8 cellular contexts compared by ENCODE assay signal in genomic region chrX:52261125-52261462, GRCh38.
DNase-seq lines count a peak whose midpoint lies in the region; ATAC-seq and TF ChIP-seq lines count a peak whose summit lies in the region.

No MANE protein-coding gene starts in this region.

- peak overlapping the region; percentile 58 for H3K9ac ChIP-seq in SK-N-MC (ENCODE audit: insufficient read length)

- TF ChIP-seq CTCF in gastroesophageal sphincter (IDR thresholded peaks at IDR 0.05): no peak

- no peak for DNase-seq in T-helper 2 cell treated with Interferon-gamma antibody and Interleukin-4, amounts not matched to agents 5 μg/mL and 100 μg/mL, for 36 hours (ENCODE audit: low spot score)
- DNase-seq in T-helper 2 cell (no peak), SK-N-MC (ENCODE audit: low read depth, low spot score) (no peak), putamen (ENCODE audit: low spot score) (no peak), DMS 273 treated with DMSO at 0.1 percent for 48 hours (lab: John Stamatoyannopoulos, UW) (no peak)
- no peak for DNase-seq in stimulated activated effector memory CD8-positive, alpha-beta T cell treated with anti-CD3 and anti-CD28 coated beads, Interleukin-12 subunit alpha, Interleukin-12 subunit beta, amount 100 ng/mL, for 72 hours (ENCODE audit: low spot score in 2 of 2)

- WGBS in gastroesophageal sphincter (ENCODE audit: low coverage in 1 of 2), 2 donors: 0 to 10% methylated on average over 2 of the region's 2 CpGs

- H3K36me3 ChIP-seq in SK-N-MC (ENCODE audit: insufficient read depth, low read length) (no peaks in the 10 kb centered on the region), gastroesophageal sphincter (no peaks in the 10 kb centered on the region)

- no peaks in the 10 kb centered on the region for H3K36me3 Mint-ChIP-seq in T-helper 2 cell treated with Interferon-gamma antibody and Interleukin-4, amounts not matched to agents 5 μg/mL and 100 μg/mL, for 36 hours (ENCODE audit: low read depth)
- H3K36me3 Mint-ChIP-seq in stimulated activated effector memory CD8-positive, alpha-beta T cell treated with anti-CD3 and anti-CD28 coated beads, Interleukin-12 subunit alpha, Interleukin-12 subunit beta, amount 100 ng/mL, for 72 hours: peaks cover 7% of the 10 kb centered on the region

- H3K4me3 ChIP-seq in SK-N-MC (peak overlapping the region; percentile 81), gastroesophageal sphincter (peak overlapping the region in 1 of 2 donors; percentile 53)

- peaks cover 12% of the 10 kb centered on the region for H3K4me1 Mint-ChIP-seq in T-helper 2 cell treated with Interferon-gamma antibody and Interleukin-4, amounts not matched to agents 5 μg/mL and 100 μg/mL, for 36 hours (ENCODE audit: low read depth)
- peaks cover 9% of the 10 kb centered on the region for H3K4me1 Mint-ChIP-seq in stimulated activated effector memory CD8-positive, alpha-beta T cell treated with anti-CD3 and anti-CD28 coated beads, Interleukin-12 subunit alpha, Interleukin-12 subunit beta, amount 100 ng/mL, for 72 hours

- TF ChIP-seq POLR2A in gastroesophageal sphincter (IDR thresholded peaks at IDR 0.05): no peak

- H3K27me3 Mint-ChIP-seq in T-helper 2 cell treated with Interferon-gamma antibody and Interleukin-4, amounts not matched to agents 5 μg/mL and 100 μg/mL, for 36 hours (ENCODE audit: low read depth): peaks cover 7% of the 10 kb centered on the region

- H3K27me3 ChIP-seq in gastroesophageal sphincter: no peaks in the 10 kb centered on the region

- H3K27ac Mint-ChIP-seq in T-helper 2 cell treated with Interferon-gamma antibody and Interleukin-4, amounts not matched to agents 5 μg/mL and 100 μg/mL, for 36 hours: peak overlapping the region; percentile 93
- H3K27ac Mint-ChIP-seq in stimulated activated effector memory CD8-positive, alpha-beta T cell treated with anti-CD3 and anti-CD28 coated beads, Interleukin-12 subunit alpha, Interleukin-12 subunit beta, amount 100 ng/mL, for 72 hours: peak overlapping the region; percentile 97

- peak overlapping the region; percentile 90 for H3K4me3 Mint-ChIP-seq in T-helper 2 cell treated with Interferon-gamma antibody and Interleukin-4, amounts not matched to agents 5 μg/mL and 100 μg/mL, for 36 hours
- H3K4me3 Mint-ChIP-seq in stimulated activated effector memory CD8-positive, alpha-beta T cell treated with anti-CD3 and anti-CD28 coated beads, Interleukin-12 subunit alpha, Interleukin-12 subunit beta, amount 100 ng/mL, for 72 hours: peak overlapping the region; percentile 81

- H3K9me3 ChIP-seq in SK-N-MC (ENCODE audit: low read depth, low read length) (no peaks in the 10 kb centered on the region), gastroesophageal sphincter (no peaks in the 10 kb centered on the region)

- H3K9me3 Mint-ChIP-seq in T-helper 2 cell treated with Interferon-gamma antibody and Interleukin-4, amounts not matched to agents 5 μg/mL and 100 μg/mL, for 36 hours: no peaks in the 10 kb centered on the region
- H3K9me3 Mint-ChIP-seq in stimulated activated effector memory CD8-positive, alpha-beta T cell treated with anti-CD3 and anti-CD28 coated beads, Interleukin-12 subunit alpha, Interleukin-12 subunit beta, amount 100 ng/mL, for 72 hours: no peaks in the 10 kb centered on the region

- H3K27ac ChIP-seq in SK-N-MC: peak overlapping the region; percentile 94
- peak overlapping the region in 3 of 4 donors; percentile 84 to 92 (median 86) for H3K27ac ChIP-seq in gastroesophageal sphincter

- TF ChIP-seq EP300 in gastroesophageal sphincter (IDR thresholded peaks at IDR 0.05): no peak

- ATAC-seq in gastroesophageal sphincter (no peak), HG02642 (IDR thresholded peaks at IDR 0.05; ENCODE audit: poor library complexity, unreplicated experiment) (no peak)
- ATAC-seq in stimulated activated effector memory CD8-positive, alpha-beta T cell treated with anti-CD3 and anti-CD28 coated beads, Interleukin-12 subunit alpha, Interleukin-12 subunit beta, amount 100 ng/mL, for 72 hours: no peak

- peaks cover 0 to 12% (median 0%) of the 10 kb centered on the region in 3 donors for H3K4me1 ChIP-seq in gastroesophageal sphincter
